ENCODE assay signal across 8 cellular contexts in genomic region chr10:52314822-52315552, GRCh38. TPM values are rescaled to one million over a fixed set of nuclear protein-coding genes. Genes with fewer than 3 reads are reported as not detected.
DNase-seq lines count a peak whose midpoint lies in the region; ATAC-seq and TF ChIP-seq lines count a peak whose summit lies in the region.

No MANE protein-coding gene starts in this region.

- DNase-seq in HCEC 1CT (peak; percentile 59), smooth muscle cell (lab: John Stamatoyannopoulos, UW; ENCODE audit: unreplicated experiment) (peak; percentile 39), Karpas-422 (no peak), midbrain (lab: John Stamatoyannopoulos, UW) (no peak), C1 segment of cervical spinal cord (lab: John Stamatoyannopoulos, UW) (no peak)
- no peak for DNase-seq in activated naive CD8-positive, alpha-beta T cell treated with anti-CD3 and anti-CD28 coated beads, Interleukin-2, amount 50 U/mL, for 24 hours
- no peak for DNase-seq in activated T-cell treated with anti-CD3 and anti-CD28 coated beads, Interleukin-2, amount 50 U/mL, for 1 hour

- peaks cover 2% of the 10 kb centered on the region for H3K36me3 Mint-ChIP-seq in activated naive CD8-positive, alpha-beta T cell treated with anti-CD3 and anti-CD28 coated beads, Interleukin-2, amount 50 U/mL, for 24 hours (ENCODE audit: low read depth)

- TF ChIP-seq CTCF in smooth muscle cell (IDR thresholded peaks at IDR 0.05; ENCODE audit: borderline replicate concordance, insufficient read depth, poor library complexity, severe bottlenecking) = no peak

- H3K27me3 ChIP-seq in iPS-18a (ENCODE audit: control insufficient read depth, insufficient read depth, low read length) (peaks cover 75% of the 10 kb centered on the region), smooth muscle cell (ENCODE audit: low read depth) (no peaks in the 10 kb centered on the region), Karpas-422 (ENCODE audit: low read length) (no peaks in the 10 kb centered on the region)

- H3K9me3 Mint-ChIP-seq in activated naive CD8-positive, alpha-beta T cell treated with anti-CD3 and anti-CD28 coated beads, Interleukin-2, amount 50 U/mL, for 24 hours = peaks cover 6% of the 10 kb centered on the region

- H3K9me2 ChIP-seq in Karpas-422 (replicated peaks; ENCODE audit: insufficient read depth, low read length) = no peaks in the 10 kb centered on the region

- H3K36me3 ChIP-seq in iPS-18a (ENCODE audit: control insufficient read depth, low read depth, low read length) (no peaks in the 10 kb centered on the region), smooth muscle cell (ENCODE audit: low read depth) (no peaks in the 10 kb centered on the region), Karpas-422 (ENCODE audit: insufficient read depth, low read length) (no peaks in the 10 kb centered on the region)

- peaks cover 44% of the 10 kb centered on the region for H3K27me3 Mint-ChIP-seq in activated naive CD8-positive, alpha-beta T cell treated with anti-CD3 and anti-CD28 coated beads, Interleukin-2, amount 50 U/mL, for 24 hours

- H3K27ac ChIP-seq in iPS-18a (ENCODE audit: low read length) (no peak overlapping the region), smooth muscle cell (ENCODE audit: low read depth) (peak overlapping the region; percentile 95), Karpas-422 (ENCODE audit: low read length) (no peak overlapping the region)

- H4K20me1 ChIP-seq in smooth muscle cell (ENCODE audit: low read depth) (no peaks in the 10 kb centered on the region), Karpas-422 (ENCODE audit: insufficient read depth, low read depth, low read length) (no peaks in the 10 kb centered on the region)

- no peak overlapping the region for H3K27ac Mint-ChIP-seq in activated naive CD8-positive, alpha-beta T cell treated with anti-CD3 and anti-CD28 coated beads, Interleukin-2, amount 50 U/mL, for 24 hours

- WGBS in smooth muscle cell (ENCODE audit: low lambda C conversion rate) = 13% methylated on average over 36 of the region's 36 CpGs

- H3K4me3 Mint-ChIP-seq in activated naive CD8-positive, alpha-beta T cell treated with anti-CD3 and anti-CD28 coated beads, Interleukin-2, amount 50 U/mL, for 24 hours = peak overlapping the region; percentile 42

- H3K9ac ChIP-seq in iPS-18a (ENCODE audit: low read length) (no peak overlapping the region), smooth muscle cell (ENCODE audit: low read depth) (peak overlapping the region; percentile 54), Karpas-422 (ENCODE audit: low read length) (no peak overlapping the region)

- H3K79me2 ChIP-seq in smooth muscle cell (ENCODE audit: low read depth) = no peaks in the 10 kb centered on the region
- no peaks in the 10 kb centered on the region for H3K79me2 ChIP-seq in Karpas-422 (ENCODE audit: low read length)

- H3K4me1 Mint-ChIP-seq in activated naive CD8-positive, alpha-beta T cell treated with anti-CD3 and anti-CD28 coated beads, Interleukin-2, amount 50 U/mL, for 24 hours = peaks cover 15% of the 10 kb centered on the region

- H3K9me3 ChIP-seq in iPS-18a (ENCODE audit: control insufficient read depth, low read depth, low read length) = no peaks in the 10 kb centered on the region
- no peaks in the 10 kb centered on the region for H3K9me3 ChIP-seq in smooth muscle cell (replicated peaks; ENCODE audit: low read depth)
- peaks cover 6% of the 10 kb centered on the region; the same call in 1 of the 2 replicates for H3K9me3 ChIP-seq in Karpas-422 (ENCODE audit: low read length)

- no peak for ATAC-seq in activated naive CD8-positive, alpha-beta T cell treated with anti-CD3 and anti-CD28 coated beads, Interleukin-2, amount 50 U/mL, for 24 hours

- peaks cover 24% of the 10 kb centered on the region for H3F3A ChIP-seq in smooth muscle cell (ENCODE audit: low read depth)

- H3K4me3 ChIP-seq in iPS-18a (ENCODE audit: low read length) = peak overlapping the region; percentile 65
- H3K4me3 ChIP-seq in smooth muscle cell = peak overlapping the region; percentile 76
- H3K4me3 ChIP-seq in Karpas-422 (ENCODE audit: low read length) = no peak overlapping the region

- H2AFZ ChIP-seq in smooth muscle cell (ENCODE audit: low read depth) = peak overlapping the region; percentile 62
- H2AFZ ChIP-seq in Karpas-422 (ENCODE audit: low read length) = no peak overlapping the region

- H3K4me1 ChIP-seq in iPS-18a (ENCODE audit: control insufficient read depth, low read depth, low read length) (peaks cover 8% of the 10 kb centered on the region), smooth muscle cell (ENCODE audit: low read depth) (peaks cover 30% of the 10 kb centered on the region), Karpas-422 (ENCODE audit: low read length) (no peaks in the 10 kb centered on the region)

- H3K4me2 ChIP-seq in smooth muscle cell (peak overlapping the region; percentile 94), Karpas-422 (ENCODE audit: low read depth, low read length, poor library complexity, severe bottlenecking) (no peak overlapping the region)

RNA-seq across cellular contexts. Expression of gene DKK1, which starts 0.9 kb away (rescaled TPM):
- total RNA-seq in smooth muscle cell = 69.5 and 76.6 TPM in 2 replicates
- polyA plus RNA-seq in smooth muscle cell = 59.5 and 72.8 TPM in 2 replicates
- not detected in 2 replicates for total RNA-seq in Karpas-422 (2014; rRNA removed; shearing (Covaris generic); ENCODE audit: low replicate concordance)

Comparison
In these comparisons a context has a peak if more than half of its experiments do, and no peak if none do; other contexts are left out.
1. DNase-seq: peak in HCEC 1CT (single experiment) and smooth muscle cell (single experiment); none in activated naive CD8-positive, alpha-beta T cell treated with anti-CD3 and anti-CD28 coated beads, Interleukin-2, amount 50 U/mL, for 24 hours (single experiment), Karpas-422 (single experiment), activated T-cell treated with anti-CD3 and anti-CD28 coated beads, Interleukin-2, amount 50 U/mL, for 1 hour (single experiment), midbrain (single experiment) and C1 segment of cervical spinal cord (0 of 14).
2. RNA of gene DKK1, which starts 0.9 kb away (total RNA-seq): 69.5 to 76.6 TPM in smooth muscle cell; not detected in Karpas-422; every median in the first group is over 10 times any median in the second.